15 cellular contexts compared by ENCODE assay signal in the genomic region with DNA sequence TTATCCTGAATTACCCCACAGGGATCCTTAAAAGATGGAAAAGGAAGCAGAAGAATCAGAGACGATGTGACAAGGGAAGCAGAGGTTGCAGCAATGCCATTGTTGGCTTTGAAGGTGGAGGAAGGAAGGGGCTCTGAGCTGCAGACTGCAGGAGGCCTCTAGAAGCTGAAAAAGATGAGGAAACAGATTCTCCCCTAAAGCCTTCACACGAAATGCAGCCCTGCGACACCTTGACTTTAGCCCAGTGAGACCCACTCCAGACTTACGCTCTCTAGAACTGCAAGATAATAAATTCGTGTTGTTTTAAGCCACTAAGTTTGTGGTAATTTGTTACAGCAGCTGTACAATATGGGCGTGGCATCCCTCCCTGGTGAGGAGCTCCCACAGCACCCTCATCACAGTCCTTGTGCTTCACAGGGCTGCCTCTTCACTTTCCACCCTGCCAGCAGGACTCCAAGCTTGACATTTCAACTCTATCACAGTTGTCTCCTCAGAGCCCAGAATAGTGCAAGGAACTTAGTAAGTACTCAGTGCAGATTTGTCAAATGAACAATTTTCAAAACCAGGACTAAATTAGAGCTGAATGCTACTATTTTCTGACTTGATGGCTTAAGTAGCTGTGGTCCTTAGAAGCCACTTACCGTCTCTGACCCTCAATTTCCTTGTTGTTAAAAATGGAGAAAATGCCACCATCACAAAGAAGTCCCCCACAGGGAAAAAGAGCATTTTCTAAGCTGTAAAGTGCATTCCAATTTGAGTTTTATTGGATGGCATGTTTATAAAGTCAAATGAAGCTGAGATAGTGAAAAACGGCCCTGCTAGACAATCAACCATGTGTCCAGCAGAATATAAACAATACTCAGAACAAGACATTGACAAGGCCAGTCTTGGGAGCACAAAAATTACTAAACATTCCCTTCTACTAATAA. TPM values are rescaled to one million over a fixed set of nuclear protein-coding genes. Genes with fewer than 3 reads are reported as not detected.
DNase-seq lines count a peak whose midpoint lies in the region; ATAC-seq and TF ChIP-seq lines count a peak whose summit lies in the region.
"Had no signal": no experiment of that assay in that cellular context is flagged by ENCODE, and none has a peak within 500 bp of the region (broad histone marks: within the 10 kb centered on the region; RNA-seq: fewer than 3 reads in every experiment).

No MANE protein-coding gene starts in this region.

- POLR2A ChIA-PET in activated CD4-positive, alpha-beta T cell treated with anti-CD3 and anti-CD28 coated beads for 36 hours (lab: Charles Lee) = no interaction called here
- POLR2A ChIA-PET in activated CD4-positive, alpha-beta T cell treated with anti-CD3 and anti-CD28 coated beads, Interleukin-2, amount 10 ng/mL, durations not matched to agents 7 days and 5 days (lab: Charles Lee) = interaction anchor here (0.6 kb wide), 1 partner anchor 215 kb away, joined by 7 read pairs; no protein-coding TSS in a partner anchor
- POLR2A ChIA-PET in CD4-positive, alpha-beta T cell (lab: Charles Lee) = no interaction called here

- peaks cover 5% of the 10 kb centered on the region for H3K9me3 Mint-ChIP-seq in activated CD4-positive, alpha-beta T cell treated with anti-CD3 and anti-CD28 coated beads for 36 hours (ENCODE audit: low read depth)
- no peaks in the 10 kb centered on the region for H3K9me3 Mint-ChIP-seq in activated CD4-positive, alpha-beta T cell treated with anti-CD3 and anti-CD28 coated beads, Interleukin-2, amount 10 ng/mL, durations not matched to agents 7 days and 5 days
- H3K9me3 Mint-ChIP-seq in CD4-positive, alpha-beta T cell = no peaks in the 10 kb centered on the region

- CTCF ChIA-PET in activated CD4-positive, alpha-beta T cell treated with anti-CD3 and anti-CD28 coated beads for 36 hours (lab: Charles Lee) = interaction anchor here (0.9 kb wide), 1 partner anchor 91 kb away, joined by 3 read pairs; no protein-coding TSS in a partner anchor
- CTCF ChIA-PET in activated CD4-positive, alpha-beta T cell treated with anti-CD3 and anti-CD28 coated beads, Interleukin-2, amount 10 ng/mL, durations not matched to agents 7 days and 5 days (lab: Charles Lee) = interaction anchor here (0.9 to 1.4 kb wide), 2 partner anchors 13 to 36 kb away, joined by 3 read pairs; no protein-coding TSS in a partner anchor
- CTCF ChIA-PET in CD4-positive, alpha-beta T cell (lab: Charles Lee) = no interaction called here

- H3F3A ChIP-seq in Loucy (ENCODE audit: low read depth) = peaks cover 5% of the 10 kb centered on the region; the same call in 1 of the 2 replicates

- H3K79me2 ChIP-seq in Loucy (ENCODE audit: insufficient read depth, low read length) = no peaks in the 10 kb centered on the region

- H3K36me3 ChIP-seq in Loucy (ENCODE audit: insufficient read depth, low read length) (no peaks in the 10 kb centered on the region), neuronal stem cell (replicated peaks in 1 of 2; ENCODE audit: control insufficient read depth in 2 of 2, insufficient read depth in 2 of 2, low read length in 2 of 2) (no peaks in the 10 kb centered on the region), WERI-Rb-1 (no peaks in the 10 kb centered on the region)
- H3K36me3 ChIP-seq: cardiac muscle cell had no signal

- ATAC-seq in activated CD4-positive, alpha-beta T cell treated with anti-CD3 and anti-CD28 coated beads for 36 hours = no peak
- ATAC-seq in GM18870 (IDR thresholded peaks at IDR 0.05; ENCODE audit: unreplicated experiment) = no peak
- no peak for ATAC-seq in CD4-positive, alpha-beta T cell (ENCODE audit: poor library complexity)
- ATAC-seq: WTC11 had no signal

- H3K4me3 ChIP-seq in Loucy (ENCODE audit: low read length, poor library complexity, severe bottlenecking) (no peak overlapping the region), neuronal stem cell (ENCODE audit: low read length in 2 of 2) (no peak overlapping the region), WERI-Rb-1 (ENCODE audit: low read depth, low read length) (no peak overlapping the region)
- H3K4me3 ChIP-seq: cardiac muscle cell, GM23248, SK-N-MC had no signal

- no peak overlapping the region for H4K8ac ChIP-seq in neuronal stem cell (ENCODE audit: low read depth, low read length)

- H2BK120ac ChIP-seq in neuronal stem cell (ENCODE audit: low read depth, low read length) = no peak overlapping the region

- peak overlapping the region; percentile 55; the same call in 1 of the 2 replicates for H3K27ac ChIP-seq in VCaP
- no peak overlapping the region for H3K27ac ChIP-seq in neuronal stem cell (replicated peaks; ENCODE audit: low read length)
- H3K27ac ChIP-seq in WERI-Rb-1 = no peak overlapping the region
- no peak overlapping the region for H3K27ac ChIP-seq in CD4-positive, alpha-beta T cell (ENCODE audit: low read depth, low read length)
- H3K27ac ChIP-seq: cardiac muscle cell, SK-N-MC had no signal

- no peak overlapping the region for H4K91ac ChIP-seq in neuronal stem cell (ENCODE audit: low read depth, low read length, poor library complexity)

- H3K14ac ChIP-seq in neuronal stem cell (ENCODE audit: low read length) = no peak overlapping the region

- H3K36me3 Mint-ChIP-seq in activated CD4-positive, alpha-beta T cell treated with anti-CD3 and anti-CD28 coated beads for 36 hours (ENCODE audit: low read depth) = peaks cover 4% of the 10 kb centered on the region
- peaks cover 4% of the 10 kb centered on the region for H3K36me3 Mint-ChIP-seq in activated CD4-positive, alpha-beta T cell treated with anti-CD3 and anti-CD28 coated beads, Interleukin-2, amount 10 ng/mL, durations not matched to agents 7 days and 5 days (ENCODE audit: low read depth)
- H3K36me3 Mint-ChIP-seq in CD4-positive, alpha-beta T cell (ENCODE audit: low read depth) = peaks cover 11% of the 10 kb centered on the region

- H2AK5ac ChIP-seq in neuronal stem cell (ENCODE audit: low read depth, low read length) = no peak overlapping the region

- no peaks in the 10 kb centered on the region for H3K9me2 ChIP-seq in Loucy (replicated peaks; ENCODE audit: low read depth, low read length)

- no peaks in the 10 kb centered on the region for H4K20me1 ChIP-seq in Loucy (ENCODE audit: insufficient read depth, low read length, poor library complexity, severe bottlenecking)

- H3K4ac ChIP-seq in neuronal stem cell (ENCODE audit: low read length) = no peak overlapping the region

- H3K23ac ChIP-seq in neuronal stem cell (ENCODE audit: low read depth, low read length, poor library complexity) = no peak overlapping the region

- DNase-seq in activated CD4-positive, alpha-beta T cell treated with anti-CD3 and anti-CD28 coated beads for 36 hours = peak; percentile 12
- DNase-seq in activated CD4-positive, alpha-beta T cell treated with anti-CD3 and anti-CD28 coated beads, Interleukin-2, amount 10 ng/mL, durations not matched to agents 7 days and 5 days = no peak
- DNase-seq in neuronal stem cell (ENCODE audit: low spot score) = no peak
- no peak for DNase-seq in WERI-Rb-1
- DNase-seq in CD4-positive, alpha-beta T cell = no peak
- DNase-seq: DND-41; stimulated activated CD4-positive, alpha-beta T cell treated with anti-CD3 and anti-CD28 coated beads, Interleukin-4, amount 100 ng/mL, for 1 hour; stimulated activated naive CD4-positive, alpha-beta T cell treated with Interleukin-2 at 50 U/mL for 16 hours had no signal

- H3K18ac ChIP-seq in neuronal stem cell (ENCODE audit: low read length) = no peak overlapping the region

- H3K9me3 ChIP-seq in Loucy (ENCODE audit: insufficient read depth, low read depth, low read length) = no peaks in the 10 kb centered on the region; the same call in 1 of the 2 replicates
- H3K9me3 ChIP-seq in neuronal stem cell (replicated peaks in 1 of 2; ENCODE audit: control insufficient read depth in 2 of 2, insufficient read depth in 1 of 2, low read depth in 1 of 2, low read length in 2 of 2) = peaks cover 0 to 3% of the 10 kb centered on the region in 2 donors
- H3K9me3 ChIP-seq in WERI-Rb-1 (ENCODE audit: severe bottlenecking) = no peaks in the 10 kb centered on the region
- no peaks in the 10 kb centered on the region for H3K9me3 ChIP-seq in CD4-positive, alpha-beta T cell (ENCODE audit: control insufficient read depth, low read length)

- H3K27me3 Mint-ChIP-seq in activated CD4-positive, alpha-beta T cell treated with anti-CD3 and anti-CD28 coated beads for 36 hours = no peaks in the 10 kb centered on the region
- no peaks in the 10 kb centered on the region for H3K27me3 Mint-ChIP-seq in activated CD4-positive, alpha-beta T cell treated with anti-CD3 and anti-CD28 coated beads, Interleukin-2, amount 10 ng/mL, durations not matched to agents 7 days and 5 days
- peaks cover 8% of the 10 kb centered on the region for H3K27me3 Mint-ChIP-seq in CD4-positive, alpha-beta T cell

- H3K27ac Mint-ChIP-seq in activated CD4-positive, alpha-beta T cell treated with anti-CD3 and anti-CD28 coated beads for 36 hours = no peak overlapping the region
- H3K27ac Mint-ChIP-seq in activated CD4-positive, alpha-beta T cell treated with anti-CD3 and anti-CD28 coated beads, Interleukin-2, amount 10 ng/mL, durations not matched to agents 7 days and 5 days = no peak overlapping the region
- no peak overlapping the region for H3K27ac Mint-ChIP-seq in CD4-positive, alpha-beta T cell
- H3K27ac Mint-ChIP-seq: WTC11 had no signal

- H2BK5ac ChIP-seq in neuronal stem cell (ENCODE audit: low read length) = no peak overlapping the region

- H3K4me1 ChIP-seq in Loucy (ENCODE audit: insufficient read depth, low read length, poor library complexity, severe bottlenecking) = peaks cover 46% of the 10 kb centered on the region
- H3K4me1 ChIP-seq in neuronal stem cell (ENCODE audit: control insufficient read depth in 2 of 2, insufficient read depth in 1 of 2, low read depth in 1 of 2, low read length in 2 of 2) = no peaks in the 10 kb centered on the region

- no peak overlapping the region for H3K4me3 Mint-ChIP-seq in activated CD4-positive, alpha-beta T cell treated with anti-CD3 and anti-CD28 coated beads for 36 hours
- H3K4me3 Mint-ChIP-seq in activated CD4-positive, alpha-beta T cell treated with anti-CD3 and anti-CD28 coated beads, Interleukin-2, amount 10 ng/mL, durations not matched to agents 7 days and 5 days = no peak overlapping the region
- H3K4me3 Mint-ChIP-seq in CD4-positive, alpha-beta T cell = no peak overlapping the region
- H3K4me3 Mint-ChIP-seq: WTC11 had no signal

- peak overlapping the region; percentile 59 for H3K4me2 ChIP-seq in Loucy (ENCODE audit: low read depth, low read length, poor library complexity, severe bottlenecking)
- no peak overlapping the region for H3K4me2 ChIP-seq in neuronal stem cell (ENCODE audit: insufficient read depth, low read length, poor library complexity, severe bottlenecking)

- H3K9ac ChIP-seq in Loucy (ENCODE audit: low read depth, low read length, poor library complexity, severe bottlenecking) (peak overlapping the region; percentile 24), neuronal stem cell (ENCODE audit: low read depth, low read length, poor library complexity) (no peak overlapping the region)
- H3K9ac ChIP-seq: GM23248 had no signal

- TF ChIP-seq CTCF in Loucy (conservative IDR thresholded peaks at IDR 0.05; ENCODE audit: low read length) (no peak), VCaP (conservative IDR thresholded peaks at IDR 0.05) (no peak), WERI-Rb-1 (IDR thresholded peaks at IDR 0.05; ENCODE audit: low read depth, low read length) (no peak)
- TF ChIP-seq CTCF in CD4-positive, alpha-beta T cell (IDR thresholded peaks at IDR 0.05) = no peak

- peaks cover 34% of the 10 kb centered on the region for H3K4me1 Mint-ChIP-seq in activated CD4-positive, alpha-beta T cell treated with anti-CD3 and anti-CD28 coated beads for 36 hours
- peaks cover 18% of the 10 kb centered on the region for H3K4me1 Mint-ChIP-seq in activated CD4-positive, alpha-beta T cell treated with anti-CD3 and anti-CD28 coated beads, Interleukin-2, amount 10 ng/mL, durations not matched to agents 7 days and 5 days
- peaks cover 24% of the 10 kb centered on the region for H3K4me1 Mint-ChIP-seq in CD4-positive, alpha-beta T cell (ENCODE audit: low read depth)
- H3K4me1 Mint-ChIP-seq: WTC11 had no signal

- H3K27me3 ChIP-seq in Loucy (ENCODE audit: insufficient read depth, low read length, poor library complexity, severe bottlenecking) (no peaks in the 10 kb centered on the region), neuronal stem cell (ENCODE audit: control insufficient read depth in 3 of 3, insufficient read depth in 3 of 3, low read depth in 1 of 3, low read length in 3 of 3) (no peaks in the 10 kb centered on the region), WERI-Rb-1 (ENCODE audit: insufficient read depth, low read depth, severe bottlenecking) (no peaks in the 10 kb centered on the region)
- H3K27me3 ChIP-seq in CD4-positive, alpha-beta T cell (ENCODE audit: control insufficient read depth, insufficient read depth, low read length) = no peaks in the 10 kb centered on the region
- H3K27me3 ChIP-seq: cardiac muscle cell had no signal

- no peak overlapping the region for H2BK12ac ChIP-seq in neuronal stem cell (ENCODE audit: low read length)

- WGBS in neuronal stem cell (ENCODE audit: extremely low coverage in 2 of 2, insufficient read length in 2 of 2, insufficient replicate concordance in 1 of 2), 2 donors = no CpG with 5 or more reads among the region's 8 CpGs

- intact Hi-C loops in activated CD4-positive, alpha-beta T cell treated with anti-CD3 and anti-CD28 coated beads for 36 hours (cut with DNase I, micrococcal nuclease) = no loop called here
- intact Hi-C loops in CD4-positive, alpha-beta T cell (cut with DNase I, micrococcal nuclease) = no loop called here

- H3K79me1 ChIP-seq in neuronal stem cell (ENCODE audit: low read depth, low read length) = no peaks in the 10 kb centered on the region

- H2BK15ac ChIP-seq in neuronal stem cell (ENCODE audit: low read length) = no peak overlapping the region

- H2AFZ ChIP-seq in Loucy (ENCODE audit: low read length) (peak overlapping the region; percentile 21; the same call in 1 of the 2 replicates), neuronal stem cell (ENCODE audit: low read length) (peak overlapping the region; percentile 31)
- H2AFZ ChIP-seq: GM23248 had no signal

RNA-seq across cellular contexts. Expression of a gene that starts 53.4 kb away (rescaled TPM):
- total RNA-seq in activated CD4-positive, alpha-beta T cell treated with anti-CD3 and anti-CD28 coated beads for 36 hours = 10 to 100 TPM; 20.3 to 23.5 TPM
- 10 to 100 TPM; 20.4 to 23.1 TPM for total RNA-seq in activated CD4-positive, alpha-beta T cell treated with anti-CD3 and anti-CD28 coated beads, Interleukin-2, amount 10 ng/mL, durations not matched to agents 7 days and 5 days
- polyA plus RNA-seq in neuronal stem cell (2013, experiment 1 of 2) = 24.0 TPM
- 24.2 TPM for polyA plus RNA-seq in neuronal stem cell (2013, experiment 2 of 2)
- total RNA-seq in CD4-positive, alpha-beta T cell = 1 to 10 TPM; 5.2 to 6.8 TPM
